In the genomic region with DNA sequence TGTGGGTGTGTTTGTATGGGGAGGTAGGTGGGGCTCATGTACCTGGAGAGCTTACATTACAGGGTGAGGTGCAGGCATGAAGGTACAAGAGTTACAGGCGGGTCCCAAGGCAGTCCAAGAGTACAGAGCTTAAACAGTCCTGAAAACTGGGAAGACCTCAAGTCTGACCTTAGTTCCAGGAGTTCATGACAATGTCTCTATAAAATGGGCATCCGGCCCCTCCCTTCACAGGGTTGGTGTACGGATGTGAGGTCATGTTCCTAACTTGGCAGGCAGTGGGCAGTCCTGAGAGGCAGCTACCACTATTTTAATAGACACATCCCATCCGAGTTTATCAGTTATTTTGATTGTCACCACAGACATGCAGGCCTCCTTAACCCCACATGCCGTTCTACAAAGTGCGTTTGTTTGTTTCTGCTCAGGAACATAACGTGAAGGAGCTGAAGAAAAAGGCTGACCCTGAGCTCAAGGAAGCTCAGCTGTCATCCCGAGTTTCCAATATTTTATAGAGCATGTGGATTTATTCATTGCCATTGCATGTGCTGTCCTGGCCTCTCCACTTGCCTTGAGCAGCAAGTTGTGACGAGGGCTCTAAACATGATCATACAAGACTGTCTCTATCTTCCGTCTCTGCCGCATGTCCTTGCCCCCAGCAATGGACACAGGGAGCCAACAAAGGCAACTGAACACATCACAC, we compare ENCODE assay signal across 2 cellular contexts.
TF ChIP-seq lines count a peak whose summit lies in the region.

No MANE protein-coding gene starts in this region.

TF ChIP-seq in HEK293T, 16 proteins besides CTCF, POLR2A, EP300 and RAD21:
- TF ChIP-seq HDGF (IDR thresholded peaks at IDR 0.05; ENCODE audit: borderline replicate concordance) (no peak), L3MBTL2 (conservative IDR thresholded peaks at IDR 0.05) (no peak), FOXM1 (IDR thresholded peaks at IDR 0.05; ENCODE audit: borderline replicate concordance) (no peak), FOXK2 (IDR thresholded peaks at IDR 0.05) (no peak), NFRKB (IDR thresholded peaks at IDR 0.05) (no peak), FOXA1 (IDR thresholded peaks at IDR 0.05) (no peak), SP1 (IDR thresholded peaks at IDR 0.05) (no peak), SUZ12 (IDR thresholded peaks at IDR 0.05) (no peak), ELF4 (IDR thresholded peaks at IDR 0.05) (no peak), BHLHE40 (IDR thresholded peaks at IDR 0.05; ENCODE audit: borderline replicate concordance) (no peak), ARNT (IDR thresholded peaks at IDR 0.05) (no peak), LEF1 (IDR thresholded peaks at IDR 0.05; ENCODE audit: borderline replicate concordance) (no peak), ZNF384 (IDR thresholded peaks at IDR 0.05) (no peak), CTBP1 (IDR thresholded peaks at IDR 0.05; ENCODE audit: borderline replicate concordance) (no peak), TARDBP (IDR thresholded peaks at IDR 0.05) (no peak)
- TF ChIP-seq, protein P1, sequence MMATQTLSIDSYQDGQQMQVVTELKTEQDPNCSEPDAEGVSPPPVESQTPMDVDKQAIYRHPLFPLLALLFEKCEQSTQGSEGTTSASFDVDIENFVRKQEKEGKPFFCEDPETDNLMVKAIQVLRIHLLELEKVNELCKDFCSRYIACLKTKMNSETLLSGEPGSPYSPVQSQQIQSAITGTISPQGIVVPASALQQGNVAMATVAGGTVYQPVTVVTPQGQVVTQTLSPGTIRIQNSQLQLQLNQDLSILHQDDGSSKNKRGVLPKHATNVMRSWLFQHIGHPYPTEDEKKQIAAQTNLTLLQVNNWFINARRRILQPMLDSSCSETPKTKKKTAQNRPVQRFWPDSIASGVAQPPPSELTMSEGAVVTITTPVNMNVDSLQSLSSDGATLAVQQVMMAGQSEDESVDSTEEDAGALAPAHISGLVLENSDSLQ (IDR thresholded peaks at IDR 0.05) = no peak

TF ChIP-seq in GM12891, 5 proteins besides CTCF, POLR2A, EP300 and RAD21:
- no peak for TF ChIP-seq TAF1 (IDR thresholded peaks at IDR 0.05; ENCODE audit: low read depth, low read length)
- no peak for TF ChIP-seq SPI1 (IDR thresholded peaks at IDR 0.05; ENCODE audit: low read depth, low read length)
- no peak for TF ChIP-seq PAX5 (IDR thresholded peaks at IDR 0.05; ENCODE audit: insufficient read depth, low read length, severe bottlenecking)
- no peak for TF ChIP-seq POLR2AphosphoS5 (IDR thresholded peaks at IDR 0.05; ENCODE audit: low read depth, low read length)
- no peak for TF ChIP-seq POU2F2 (IDR thresholded peaks at IDR 0.05; ENCODE audit: low read depth, low read length)
